Comparison of ENCODE assay signal across 16 cellular contexts in genomic region chr3:124854027-124854426, GRCh38. TPM values are rescaled to one million over a fixed set of nuclear protein-coding genes. Genes with fewer than 3 reads are reported as not detected.
DNase-seq lines count a peak whose midpoint lies in the region; ATAC-seq and TF ChIP-seq lines count a peak whose summit lies in the region.
"Had no signal": no experiment of that assay in that cellular context is flagged by ENCODE, and none has a peak within 500 bp of the region (broad histone marks: within the 10 kb centered on the region; RNA-seq: fewer than 3 reads in every experiment).

No MANE protein-coding gene starts in this region.

- peaks cover 56% of the 10 kb centered on the region for H3K4me1 ChIP-seq in A673 (ENCODE audit: insufficient read depth, low read length, poor library complexity, severe bottlenecking)

- no peaks in the 10 kb centered on the region for H3K9me3 ChIP-seq in A673 (ENCODE audit: low read depth, low read length, poor library complexity, severe bottlenecking)

- DNase-seq in A673 (ENCODE audit: low spot score) (peak; percentile 56), HCEC 1CT (peak; percentile 70), amniotic stem cell (lab: John Stamatoyannopoulos, UW) (peak; percentile 28), fibroblast of the conjunctiva (ENCODE audit: low read depth) (peak; percentile 74), H7 (no peak), T-helper 2 cell (no peak), endothelial cell (ENCODE audit: low spot score) (no peak)
- DNase-seq: 8988T, AML-193, GF-D8, Kasumi-1, NCI-H1930, NCI-H2171 treated with DMSO at 0.1 percent for 48 hours, NCI-H82 had no signal

- H3K4me1 Mint-ChIP-seq in endothelial cell (ENCODE audit: unreplicated experiment) = peaks cover 19% of the 10 kb centered on the region

- BruUV-seq in A673 (replicated peaks; lab: Mats Ljungman, UMichigan) = no TSS peak

- peaks cover 3% of the 10 kb centered on the region for H3K36me3 Mint-ChIP-seq in endothelial cell (ENCODE audit: low read depth, unreplicated experiment)

- H3K36me3 ChIP-seq in A673 (ENCODE audit: insufficient read depth, low read length, poor library complexity, severe bottlenecking) (peaks cover 14% of the 10 kb centered on the region), H7 (replicated peaks; ENCODE audit: control insufficient read depth, insufficient read depth, low read length) (peaks cover 10% of the 10 kb centered on the region)

- no peaks in the 10 kb centered on the region for H3K27me3 ChIP-seq in A673 (replicated peaks; ENCODE audit: insufficient read depth, low read depth, low read length, poor library complexity)
- H3K27me3 ChIP-seq in H7 (ENCODE audit: control insufficient read depth, insufficient read depth, low read length) = no peaks in the 10 kb centered on the region

- no peak overlapping the region for H3K27ac Mint-ChIP-seq in endothelial cell (ENCODE audit: unreplicated experiment)

- intact Hi-C loops in A673 (cut with micrococcal nuclease; ENCODE audit: unreplicated experiment) = no loop called here

- POLR2A ChIA-PET in A673 (lab: Charles Lee; ENCODE audit: low non-redundant PET) = interaction anchor here (0.6 kb wide), 1 partner anchor 767 kb away, joined by 5 read pairs; no protein-coding TSS in a partner anchor

- no peak for TF ChIP-seq CTCF in A673 (conservative IDR thresholded peaks at IDR 0.05; ENCODE audit: low read depth, low read length)
- TF ChIP-seq CTCF in endothelial cell (IDR thresholded peaks at IDR 0.05; ENCODE audit: unreplicated experiment) = no peak

- CTCF ChIA-PET in A673 (lab: Charles Lee) = no interaction called here

- no peaks in the 10 kb centered on the region for H3K27me3 Mint-ChIP-seq in endothelial cell (ENCODE audit: unreplicated experiment)

- H3K9me3 Mint-ChIP-seq in endothelial cell (ENCODE audit: unreplicated experiment) = no peaks in the 10 kb centered on the region

- no peak for ATAC-seq in GM18861 (IDR thresholded peaks at IDR 0.05; ENCODE audit: unreplicated experiment)
- ATAC-seq: Right ventricle myocardium inferior had no signal

- H3K4me3 ChIP-seq in A673 (ENCODE audit: low read depth, low read length, poor library complexity, severe bottlenecking) = no peak overlapping the region
- no peak overlapping the region for H3K4me3 ChIP-seq in H7 (ENCODE audit: insufficient read depth, low read depth, low read length)

- no peak overlapping the region for H3K4me3 Mint-ChIP-seq in endothelial cell (ENCODE audit: unreplicated experiment)

- H3K27ac ChIP-seq in A673 (ENCODE audit: low read depth, low read length, poor library complexity, severe bottlenecking) = no peak overlapping the region

RNA-seq across cellular contexts. Expression of gene ITGB5, which starts 33.1 kb away (rescaled TPM):
- total RNA-seq in A673 (2021) (116 and 125 TPM in 2 replicates), endothelial cell (ENCODE audit: unreplicated experiment) (55.2 TPM)
- total RNA-seq in H7 (2014; rRNA removed; shearing (Covaris generic)) = 377 and 459 TPM in 2 replicates

Comparison
In these comparisons a context has a peak if more than half of its experiments do, and no peak if none do; other contexts are left out.
1. DNase-seq: peak in A673 (single experiment), HCEC 1CT (single experiment), amniotic stem cell (single experiment) and fibroblast of the conjunctiva (single experiment); none in H7 (single experiment), T-helper 2 cell (0 of 5) and endothelial cell (single experiment).